In the genomic region with DNA sequence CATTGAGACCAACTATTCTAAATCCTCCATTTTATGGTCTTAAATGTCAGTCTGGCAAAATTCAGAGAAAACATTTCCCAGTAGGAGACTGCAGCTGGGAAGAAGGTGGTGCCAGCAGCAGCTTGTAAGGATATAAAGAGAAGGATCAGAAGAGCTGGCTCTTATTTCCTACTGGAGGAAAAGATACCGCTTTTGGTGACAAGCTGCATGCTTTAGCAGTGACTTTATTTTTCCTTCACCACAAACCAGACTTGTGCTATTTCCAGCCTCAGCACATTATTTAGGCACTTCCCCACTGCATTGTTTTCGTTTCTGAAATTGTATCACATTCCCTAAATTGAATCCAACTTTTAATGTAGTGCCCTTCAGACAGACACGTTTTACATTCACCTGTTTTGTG, we compare ENCODE assay signal across 8 cellular contexts. TPM values are rescaled to one million over a fixed set of nuclear protein-coding genes. Genes with fewer than 3 reads are reported as not detected.
DNase-seq lines count a peak whose midpoint lies in the region; ATAC-seq, FAIRE-seq and TF ChIP-seq lines count a peak whose summit lies in the region.

No MANE protein-coding gene starts in this region.

- H3K4me1 ChIP-seq in uterus: no peaks in the 10 kb centered on the region

- peak overlapping the region; percentile 92 for H3K27ac Mint-ChIP-seq in WTC11

- H3K27me3 ChIP-seq in uterus: no peaks in the 10 kb centered on the region

- peak overlapping the region in 1 of 2 donors; percentile 53 for H3K27ac ChIP-seq in uterus

- no peaks in the 10 kb centered on the region for H3K36me3 Mint-ChIP-seq in WTC11

- TF ChIP-seq CTCF in WTC11 (IDR thresholded peaks at IDR 0.05) (no peak), uterus (IDR thresholded peaks at IDR 0.05) (no peak)

- CTCF ChIA-PET in WTC11 (lab: Charles Lee): interaction anchor here (0.6 kb wide), 1 partner anchor 32 kb away, joined by 3 read pairs; no protein-coding TSS in a partner anchor

- no peaks in the 10 kb centered on the region for H3K27me3 Mint-ChIP-seq in WTC11 (ENCODE audit: low read depth)

- H3K9me3 Mint-ChIP-seq in WTC11: no peaks in the 10 kb centered on the region

- ATAC-seq in Right ventricle myocardium inferior (peak; percentile 65), WTC11 (no peak), left cardiac atrium (peak; percentile 53 to 69), GM19455 (IDR thresholded peaks at IDR 0.05; ENCODE audit: unreplicated experiment) (no peak)
- ATAC-seq in activated CD4-positive, CD25-positive, alpha-beta regulatory T cell treated with anti-CD3 and anti-CD28 coated beads, Interleukin-2, amount 50 U/mL, for 24 hours: no peak

- no peak for TF ChIP-seq POLR2A in uterus (IDR thresholded peaks at IDR 0.05)

- POLR2A ChIA-PET in WTC11 (lab: Charles Lee): no interaction called here

- H3K9me3 ChIP-seq in uterus: no peaks in the 10 kb centered on the region

- H3K4me1 Mint-ChIP-seq in WTC11: peaks cover 24% of the 10 kb centered on the region

- no peaks in the 10 kb centered on the region for H3K36me3 ChIP-seq in uterus

- FAIRE-seq in urothelium cell line (lab: Jason Lieb, UNC): no peak

- intact Hi-C loops in Right ventricle myocardium inferior (cut with DNase I) (no loop called here), cardiac septum (cut with DNase I) (no loop called here), left cardiac atrium (cut with DNase I) (no loop called here), uterus (cut with DNase I; ENCODE audit: low total_unique reads) (no loop called here)

- DNase-seq in Right ventricle myocardium inferior (ENCODE audit: missing footprints) (no peak), cardiac septum (ENCODE audit: low spot score) (no peak), WTC11 (ENCODE audit: low spot score) (no peak), left cardiac atrium (no peak), urothelium cell line (ENCODE audit: low spot score) (peak; percentile 82), uterus (no peak)

- H3K4me3 ChIP-seq in uterus: no peak overlapping the region

- H3K4me3 Mint-ChIP-seq in WTC11: no peak overlapping the region

TF ChIP-seq in WTC11, 78 proteins besides CTCF, POLR2A, EP300 and RAD21 (continues in another document):
- TF ChIP-seq, protein P1, sequence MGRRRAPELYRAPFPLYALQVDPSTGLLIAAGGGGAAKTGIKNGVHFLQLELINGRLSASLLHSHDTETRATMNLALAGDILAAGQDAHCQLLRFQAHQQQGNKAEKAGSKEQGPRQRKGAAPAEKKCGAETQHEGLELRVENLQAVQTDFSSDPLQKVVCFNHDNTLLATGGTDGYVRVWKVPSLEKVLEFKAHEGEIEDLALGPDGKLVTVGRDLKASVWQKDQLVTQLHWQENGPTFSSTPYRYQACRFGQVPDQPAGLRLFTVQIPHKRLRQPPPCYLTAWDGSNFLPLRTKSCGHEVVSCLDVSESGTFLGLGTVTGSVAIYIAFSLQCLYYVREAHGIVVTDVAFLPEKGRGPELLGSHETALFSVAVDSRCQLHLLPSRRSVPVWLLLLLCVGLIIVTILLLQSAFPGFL (CRISPR knock-in tag; IDR thresholded peaks at IDR 0.05; ENCODE audit: borderline replicate concordance): no peak
- TF ChIP-seq, protein P2, sequence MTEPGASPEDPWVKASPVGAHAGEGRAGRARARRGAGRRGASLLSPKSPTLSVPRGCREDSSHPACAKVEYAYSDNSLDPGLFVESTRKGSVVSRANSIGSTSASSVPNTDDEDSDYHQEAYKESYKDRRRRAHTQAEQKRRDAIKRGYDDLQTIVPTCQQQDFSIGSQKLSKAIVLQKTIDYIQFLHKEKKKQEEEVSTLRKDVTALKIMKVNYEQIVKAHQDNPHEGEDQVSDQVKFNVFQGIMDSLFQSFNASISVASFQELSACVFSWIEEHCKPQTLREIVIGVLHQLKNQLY (CRISPR knock-in tag; IDR thresholded peaks at IDR 0.05): no peak
- no peak for TF ChIP-seq ETV6 (CRISPR knock-in tag; IDR thresholded peaks at IDR 0.05)
- TF ChIP-seq SMAD3 (CRISPR knock-in tag; IDR thresholded peaks at IDR 0.05; ENCODE audit: borderline replicate concordance): no peak
- TF ChIP-seq, protein P3, sequence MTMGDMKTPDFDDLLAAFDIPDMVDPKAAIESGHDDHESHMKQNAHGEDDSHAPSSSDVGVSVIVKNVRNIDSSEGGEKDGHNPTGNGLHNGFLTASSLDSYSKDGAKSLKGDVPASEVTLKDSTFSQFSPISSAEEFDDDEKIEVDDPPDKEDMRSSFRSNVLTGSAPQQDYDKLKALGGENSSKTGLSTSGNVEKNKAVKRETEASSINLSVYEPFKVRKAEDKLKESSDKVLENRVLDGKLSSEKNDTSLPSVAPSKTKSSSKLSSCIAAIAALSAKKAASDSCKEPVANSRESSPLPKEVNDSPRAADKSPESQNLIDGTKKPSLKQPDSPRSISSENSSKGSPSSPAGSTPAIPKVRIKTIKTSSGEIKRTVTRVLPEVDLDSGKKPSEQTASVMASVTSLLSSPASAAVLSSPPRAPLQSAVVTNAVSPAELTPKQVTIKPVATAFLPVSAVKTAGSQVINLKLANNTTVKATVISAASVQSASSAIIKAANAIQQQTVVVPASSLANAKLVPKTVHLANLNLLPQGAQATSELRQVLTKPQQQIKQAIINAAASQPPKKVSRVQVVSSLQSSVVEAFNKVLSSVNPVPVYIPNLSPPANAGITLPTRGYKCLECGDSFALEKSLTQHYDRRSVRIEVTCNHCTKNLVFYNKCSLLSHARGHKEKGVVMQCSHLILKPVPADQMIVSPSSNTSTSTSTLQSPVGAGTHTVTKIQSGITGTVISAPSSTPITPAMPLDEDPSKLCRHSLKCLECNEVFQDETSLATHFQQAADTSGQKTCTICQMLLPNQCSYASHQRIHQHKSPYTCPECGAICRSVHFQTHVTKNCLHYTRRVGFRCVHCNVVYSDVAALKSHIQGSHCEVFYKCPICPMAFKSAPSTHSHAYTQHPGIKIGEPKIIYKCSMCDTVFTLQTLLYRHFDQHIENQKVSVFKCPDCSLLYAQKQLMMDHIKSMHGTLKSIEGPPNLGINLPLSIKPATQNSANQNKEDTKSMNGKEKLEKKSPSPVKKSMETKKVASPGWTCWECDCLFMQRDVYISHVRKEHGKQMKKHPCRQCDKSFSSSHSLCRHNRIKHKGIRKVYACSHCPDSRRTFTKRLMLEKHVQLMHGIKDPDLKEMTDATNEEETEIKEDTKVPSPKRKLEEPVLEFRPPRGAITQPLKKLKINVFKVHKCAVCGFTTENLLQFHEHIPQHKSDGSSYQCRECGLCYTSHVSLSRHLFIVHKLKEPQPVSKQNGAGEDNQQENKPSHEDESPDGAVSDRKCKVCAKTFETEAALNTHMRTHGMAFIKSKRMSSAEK (CRISPR knock-in tag; IDR thresholded peaks at IDR 0.05; ENCODE audit: borderline replicate concordance): no peak
- TF ChIP-seq ZNF138 (CRISPR knock-in tag; conservative IDR thresholded peaks at IDR 0.05): no peak
- TF ChIP-seq, protein P4, sequence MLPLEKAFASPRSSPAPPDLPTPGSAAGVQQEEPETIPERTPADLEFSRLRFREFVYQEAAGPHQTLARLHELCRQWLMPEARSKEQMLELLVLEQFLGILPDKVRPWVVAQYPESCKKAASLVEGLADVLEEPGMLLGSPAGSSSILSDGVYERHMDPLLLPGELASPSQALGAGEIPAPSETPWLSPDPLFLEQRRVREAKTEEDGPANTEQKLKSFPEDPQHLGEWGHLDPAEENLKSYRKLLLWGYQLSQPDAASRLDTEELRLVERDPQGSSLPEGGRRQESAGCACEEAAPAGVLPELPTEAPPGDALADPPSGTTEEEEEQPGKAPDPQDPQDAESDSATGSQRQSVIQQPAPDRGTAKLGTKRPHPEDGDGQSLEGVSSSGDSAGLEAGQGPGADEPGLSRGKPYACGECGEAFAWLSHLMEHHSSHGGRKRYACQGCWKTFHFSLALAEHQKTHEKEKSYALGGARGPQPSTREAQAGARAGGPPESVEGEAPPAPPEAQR (CRISPR knock-in tag; IDR thresholded peaks at IDR 0.05): no peak
- TF ChIP-seq TCF7 (CRISPR knock-in tag; IDR thresholded peaks at IDR 0.05; ENCODE audit: low read depth): no peak
- TF ChIP-seq EMX1 (CRISPR knock-in tag; IDR thresholded peaks at IDR 0.05): no peak
- TF ChIP-seq, protein P5, sequence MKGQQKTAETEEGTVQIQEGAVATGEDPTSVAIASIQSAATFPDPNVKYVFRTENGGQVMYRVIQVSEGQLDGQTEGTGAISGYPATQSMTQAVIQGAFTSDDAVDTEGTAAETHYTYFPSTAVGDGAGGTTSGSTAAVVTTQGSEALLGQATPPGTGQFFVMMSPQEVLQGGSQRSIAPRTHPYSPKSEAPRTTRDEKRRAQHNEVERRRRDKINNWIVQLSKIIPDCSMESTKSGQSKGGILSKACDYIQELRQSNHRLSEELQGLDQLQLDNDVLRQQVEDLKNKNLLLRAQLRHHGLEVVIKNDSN (CRISPR knock-in tag; IDR thresholded peaks at IDR 0.05): no peak
- no peak for TF ChIP-seq OVOL2 (CRISPR knock-in tag; IDR thresholded peaks at IDR 0.05; ENCODE audit: borderline replicate concordance)
- TF ChIP-seq GTF2I (CRISPR knock-in tag; conservative IDR thresholded peaks at IDR 0.05): no peak
- TF ChIP-seq ZNF423 (CRISPR knock-in tag; IDR thresholded peaks at IDR 0.05): no peak
- TF ChIP-seq, protein P6, sequence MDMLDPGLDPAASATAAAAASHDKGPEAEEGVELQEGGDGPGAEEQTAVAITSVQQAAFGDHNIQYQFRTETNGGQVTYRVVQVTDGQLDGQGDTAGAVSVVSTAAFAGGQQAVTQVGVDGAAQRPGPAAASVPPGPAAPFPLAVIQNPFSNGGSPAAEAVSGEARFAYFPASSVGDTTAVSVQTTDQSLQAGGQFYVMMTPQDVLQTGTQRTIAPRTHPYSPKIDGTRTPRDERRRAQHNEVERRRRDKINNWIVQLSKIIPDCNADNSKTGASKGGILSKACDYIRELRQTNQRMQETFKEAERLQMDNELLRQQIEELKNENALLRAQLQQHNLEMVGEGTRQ (CRISPR knock-in tag; IDR thresholded peaks at IDR 0.05): no peak

RNA-seq across cellular contexts. Expression of a gene that starts 28.4 kb away (rescaled TPM):
- total RNA-seq in Right ventricle myocardium inferior (120 TPM), cardiac septum (137 TPM), WTC11 (2021) (45.5 to 50.8 TPM (median 46.1 TPM) in 3 replicates), left cardiac atrium (100 to 1,000 TPM; 102 to 103 TPM), uterus (100 to 1,000 TPM in 1 of 4 donors, 10 to 100 TPM in 3; 36.9 to 110 (median 75.6) TPM)

Comparison
In these comparisons a context has a peak if more than half of its experiments do, and no peak if none do; other contexts are left out.
1. ATAC-seq: peak in Right ventricle myocardium inferior (single experiment) and left cardiac atrium (2 of 2); none in WTC11 (single experiment), GM19455 (single experiment) and activated CD4-positive, CD25-positive, alpha-beta regulatory T cell treated with anti-CD3 and anti-CD28 coated beads, Interleukin-2, amount 50 U/mL, for 24 hours (0 of 2).